ENCODE assay signal across 24 cellular contexts in genomic region chr15:36362508-36362907, GRCh38.
DNase-seq lines count a peak whose midpoint lies in the region; ATAC-seq, FAIRE-seq and TF ChIP-seq lines count a peak whose summit lies in the region.
"Had no signal": no experiment of that assay in that cellular context is flagged by ENCODE, and none has a peak within 500 bp of the region (broad histone marks: within the 10 kb centered on the region; RNA-seq: fewer than 3 reads in every experiment).

No MANE protein-coding gene starts in this region.

- TF ChIP-seq CTCF in cardiac muscle cell (IDR thresholded peaks at IDR 0.05; ENCODE audit: low read depth, low read length), result no peak
- TF ChIP-seq CTCF in H1 (IDR thresholded peaks at IDR 0.05; ENCODE audit: control extremely low read depth in 1 of 3, insufficient read depth in 1 of 3, low read depth in 1 of 3, low read length in 3 of 3), result no peak

- no peaks in the 10 kb centered on the region for H3K27me3 ChIP-seq in cardiac muscle cell
- H3K27me3 ChIP-seq in H1 (replicated peaks in 1 of 4; ENCODE audit: control insufficient read depth in 3 of 4, extremely low read depth in 1 of 4, insufficient read depth in 3 of 4, low read length in 3 of 4), result no peaks in the 10 kb centered on the region
- no peaks in the 10 kb centered on the region for H3K27me3 ChIP-seq in mesenchymal stem cell (ENCODE audit: control insufficient read depth in 1 of 2, insufficient read depth in 1 of 2, low read length in 2 of 2)
- H3K27me3 ChIP-seq: breast epithelium, dorsolateral prefrontal cortex, MG63, thyroid gland had no signal

- intact Hi-C loops in cardiac septum (cut with DNase I), result no loop called here

- no peaks in the 10 kb centered on the region for H3K23me2 ChIP-seq in H1 (ENCODE audit: low read depth, low read length)

- H2BK120ac ChIP-seq in H1 (replicated peaks; ENCODE audit: low read depth, low read length) (no peak overlapping the region), mesenchymal stem cell (ENCODE audit: low read depth, low read length) (peak overlapping the region; percentile 35)

- no peak overlapping the region for H3K4me2 ChIP-seq in H1 (ENCODE audit: insufficient read depth in 1 of 2, low read depth in 2 of 2, low read length in 2 of 2)
- H3K4me2 ChIP-seq in mesenchymal stem cell (ENCODE audit: low read length, poor library complexity, severe bottlenecking), result no peak overlapping the region
- H3K4me2 ChIP-seq: A549 had no signal

- TF ChIP-seq RAD21 in H1 (IDR thresholded peaks at IDR 0.05 in 1 of 2, conservative IDR thresholded peaks at IDR 0.05 in 1 of 2; ENCODE audit: low read depth in 2 of 2, low read length in 2 of 2), result no peak

- DNase-seq in cardiac muscle cell (ENCODE audit: low read depth in 1 of 2, low spot score in 1 of 2), result peak; percentile 73 to 86
- no peak for DNase-seq in cardiac septum (ENCODE audit: low spot score)
- DNase-seq in H1 (ENCODE audit: low read depth in 1 of 2, low spot score in 2 of 2), result peak in 1 of 2 experiments; percentile 3
- DNase-seq in mesenchymal stem cell, result peak; percentile 26
- no peak for DNase-seq in NCI-H2081 treated with DMSO at 0.1 percent for 48 hours (lab: John Stamatoyannopoulos, UW)
- DNase-seq: activated CD4-positive, CD25-positive, alpha-beta regulatory T cell; activated T-cell treated with anti-CD3 and anti-CD28 coated beads, Interleukin-2, amount 50 U/mL, for 48 hours; DMS153; dorsolateral prefrontal cortex; erythroblast; MG63; midbrain; NCI-H187; right cardiac atrium; stimulated activated naive B cell treated with anti-CD40 and anti-IgM and Interleukin-4, amounts not matched to agents 10 μg/mL and 1 μg/mL and 100 μg/mL, for 72 hours; thyroid gland had no signal

- no peak for TF ChIP-seq EP300 in H1 (IDR thresholded peaks at IDR 0.05; ENCODE audit: borderline replicate concordance in 1 of 2, low read depth in 2 of 2, low read length in 2 of 2)

- no peak overlapping the region for H4K8ac ChIP-seq in H1 (ENCODE audit: extremely low read depth, insufficient read depth, low read length)
- no peak overlapping the region for H4K8ac ChIP-seq in mesenchymal stem cell (ENCODE audit: low read length)

- CTCF ChIA-PET in H1 (lab: Charles Lee; ENCODE audit: partially characterized antibody), result no interaction called here

- H4K20me1 ChIP-seq in H1 (replicated peaks in 1 of 2; ENCODE audit: control insufficient read depth in 1 of 2, insufficient read depth in 2 of 2, low read length in 2 of 2), result no peaks in the 10 kb centered on the region

- H2BK15ac ChIP-seq in H1 (ENCODE audit: low read length) (no peak overlapping the region), mesenchymal stem cell (ENCODE audit: low read depth, poor library complexity, severe bottlenecking) (peak overlapping the region; percentile 2)

- H2BK5ac ChIP-seq in H1 (ENCODE audit: low read depth, low read length) (no peak overlapping the region), mesenchymal stem cell (ENCODE audit: low read depth, low read length, poor library complexity, severe bottlenecking) (no peak overlapping the region)

- H4K5ac ChIP-seq in H1 (ENCODE audit: insufficient read length, low read depth, low read length), result no peak overlapping the region

- POLR2A ChIA-PET in H1 (lab: Charles Lee; ENCODE audit: partially characterized antibody), result no interaction called here

- H3K14ac ChIP-seq in H1 (ENCODE audit: insufficient read length) (no peak overlapping the region), mesenchymal stem cell (ENCODE audit: low read length in 2 of 2) (no peak overlapping the region)

- H2AK5ac ChIP-seq in H1 (ENCODE audit: low read depth, low read length) (no peak overlapping the region), mesenchymal stem cell (ENCODE audit: low read length, severe bottlenecking) (no peak overlapping the region)

- H2AFZ ChIP-seq in H1 (ENCODE audit: low read length), result 0 out of 2 replicates have a peak overlapping the region, but pooled peaks have one; percentile 8
- H2AFZ ChIP-seq in mesenchymal stem cell (ENCODE audit: low read depth, low read length), result no peak overlapping the region

- H4K91ac ChIP-seq in H1 (replicated peaks; ENCODE audit: insufficient read length, low read length), result no peak overlapping the region
- peak overlapping the region; percentile 1 for H4K91ac ChIP-seq in mesenchymal stem cell (ENCODE audit: low read length)

- H3K27ac ChIP-seq in cardiac muscle cell (peak overlapping the region; percentile 90), H1 (ENCODE audit: low read depth, low read length) (no peak overlapping the region), mesenchymal stem cell (ENCODE audit: low read length, poor library complexity, severe bottlenecking) (no peak overlapping the region)
- H3K27ac ChIP-seq: A549, breast epithelium, C4-2B, dorsolateral prefrontal cortex, thyroid gland had no signal

- H3K9ac ChIP-seq in H1 (replicated peaks in 1 of 4; ENCODE audit: extremely low read depth in 1 of 4, low read depth in 3 of 4, low read length in 3 of 4) (no peak overlapping the region), mesenchymal stem cell (ENCODE audit: low read length) (peak overlapping the region; percentile 8)

- 92% methylated on average over 7 of the region's 7 CpGs; no CpG with 5 or more reads in 1 of the 2 experiments for WGBS in H1 (ENCODE audit: extremely low coverage in 1 of 2, insufficient coverage in 1 of 2, insufficient read length in 1 of 2, insufficient replicate concordance in 2 of 2, low coverage in 1 of 2, low lambda C conversion rate in 2 of 2, missing lambda C conversion rate in 1 of 2), 2 experiments
- WGBS in mesenchymal stem cell, result 75% methylated on average over 7 of the region's 7 CpGs

- H3K23ac ChIP-seq in H1 (ENCODE audit: insufficient read length), result no peak overlapping the region
- no peak overlapping the region for H3K23ac ChIP-seq in mesenchymal stem cell (ENCODE audit: low read length in 2 of 2)

- H3K4me3 ChIP-seq in cardiac muscle cell (no peak overlapping the region), H1 (ENCODE audit: extremely low read depth in 1 of 4, insufficient read depth in 2 of 4, low read depth in 3 of 4, low read length in 4 of 4) (no peak overlapping the region), mesenchymal stem cell (ENCODE audit: insufficient read depth in 1 of 2, low read depth in 1 of 2, low read length in 2 of 2) (peak overlapping the region in 1 of 2 experiments; percentile 1)
- H3K4me3 ChIP-seq: A549, breast epithelium, dorsolateral prefrontal cortex, MG63, thyroid gland had no signal

- no peak overlapping the region for H3K18ac ChIP-seq in H1 (ENCODE audit: extremely low read depth, low read length)
- H3K18ac ChIP-seq in mesenchymal stem cell (ENCODE audit: low read depth in 1 of 2, low read length in 2 of 2), result peak overlapping the region; percentile 1 to 22

- H3K9me3 ChIP-seq in cardiac muscle cell (ENCODE audit: low read depth) (no peaks in the 10 kb centered on the region), H1 (ENCODE audit: insufficient read depth in 2 of 2, low read depth in 1 of 2, low read length in 1 of 2) (no peaks in the 10 kb centered on the region), mesenchymal stem cell (ENCODE audit: control insufficient read depth, low read length) (no peaks in the 10 kb centered on the region)
- H3K9me3 ChIP-seq: A549, breast epithelium, MG63, thyroid gland had no signal

- no peak overlapping the region for H2BK20ac ChIP-seq in H1 (ENCODE audit: low read length)

- no peaks in the 10 kb centered on the region for H3K79me2 ChIP-seq in H1 (ENCODE audit: control insufficient read depth in 1 of 2, insufficient read depth in 2 of 2, low read length in 2 of 2)

- H2BK12ac ChIP-seq in H1 (ENCODE audit: low read depth, low read length) (no peak overlapping the region), mesenchymal stem cell (ENCODE audit: low read length in 2 of 2) (peak overlapping the region in 1 of 2 experiments; percentile 79)

- H3K4ac ChIP-seq in H1 (replicated peaks; ENCODE audit: insufficient read length, low read depth, low read length) (no peak overlapping the region), mesenchymal stem cell (ENCODE audit: low read depth in 1 of 2, low read length in 2 of 2) (peak overlapping the region in 1 of 2 experiments; percentile 30)

- FAIRE-seq in H1 (lab: Jason Lieb, UNC), result no peak
- FAIRE-seq: A549, GM18507, islet of Langerhans had no signal

- no peak for ATAC-seq in GM19463 (IDR thresholded peaks at IDR 0.05; ENCODE audit: unreplicated experiment)
- no peak for ATAC-seq in HG02642 (IDR thresholded peaks at IDR 0.05; ENCODE audit: poor library complexity, unreplicated experiment)
- no peak for ATAC-seq in GM18511 (IDR thresholded peaks at IDR 0.05; ENCODE audit: unreplicated experiment)
- ATAC-seq: A549; stimulated activated naive B cell treated with anti-CD40 and anti-IgM and Interleukin-4, amounts not matched to agents 10 μg/mL and 1 μg/mL and 100 μg/mL, for 72 hours had no signal

- no peaks in the 10 kb centered on the region for H3K36me3 ChIP-seq in cardiac muscle cell
- H3K36me3 ChIP-seq in H1 (ENCODE audit: control insufficient read depth in 2 of 4, insufficient read depth in 4 of 4, low read length in 3 of 4), result no peaks in the 10 kb centered on the region; a peak in 2 of 8 replicates
- no peaks in the 10 kb centered on the region for H3K36me3 ChIP-seq in mesenchymal stem cell (ENCODE audit: control insufficient read depth in 1 of 2, insufficient read depth in 2 of 2, low read depth in 1 of 2, low read length in 2 of 2)
- H3K36me3 ChIP-seq: breast epithelium, MG63, thyroid gland had no signal

- H3K56ac ChIP-seq in H1 (replicated peaks; ENCODE audit: insufficient read length, low read depth, low read length), result no peak overlapping the region

- no peak for TF ChIP-seq POLR2A in H1 (IDR thresholded peaks at IDR 0.05; ENCODE audit: control extremely low read depth in 1 of 2, low read depth in 2 of 2, low read length in 2 of 2)

- H3K79me1 ChIP-seq in H1 (ENCODE audit: low read depth, low read length), result no peaks in the 10 kb centered on the region
- H3K79me1 ChIP-seq in mesenchymal stem cell (replicated peaks; ENCODE audit: low read length, poor library complexity, severe bottlenecking), result no peaks in the 10 kb centered on the region

- H3K4me1 ChIP-seq in cardiac muscle cell (ENCODE audit: low read depth) (peaks cover 50% of the 10 kb centered on the region), H1 (replicated peaks in 1 of 4; ENCODE audit: control insufficient read depth in 3 of 4, insufficient read depth in 4 of 4, low read length in 3 of 4) (no peaks in the 10 kb centered on the region), mesenchymal stem cell (ENCODE audit: control insufficient read depth, insufficient read depth, low read depth, low read length) (peaks cover 3% of the 10 kb centered on the region)
- H3K4me1 ChIP-seq: A549, breast epithelium had no signal

TF ChIP-seq in H1, 55 proteins besides CTCF, POLR2A, EP300 and RAD21:
- TF ChIP-seq CTBP2 (IDR thresholded peaks at IDR 0.05; ENCODE audit: borderline replicate concordance, insufficient read depth, insufficient read length, low read length), result no peak

Comparison
In these comparisons a context has a peak if more than half of its experiments do, and no peak if none do; other contexts are left out.
1. DNase-seq: peak in cardiac muscle cell (2 of 2) and mesenchymal stem cell (single experiment); none in cardiac septum (single experiment) and NCI-H2081 treated with DMSO at 0.1 percent for 48 hours (single experiment).